Comparison of ENCODE assay signal across 12 cellular contexts in the genomic region with DNA sequence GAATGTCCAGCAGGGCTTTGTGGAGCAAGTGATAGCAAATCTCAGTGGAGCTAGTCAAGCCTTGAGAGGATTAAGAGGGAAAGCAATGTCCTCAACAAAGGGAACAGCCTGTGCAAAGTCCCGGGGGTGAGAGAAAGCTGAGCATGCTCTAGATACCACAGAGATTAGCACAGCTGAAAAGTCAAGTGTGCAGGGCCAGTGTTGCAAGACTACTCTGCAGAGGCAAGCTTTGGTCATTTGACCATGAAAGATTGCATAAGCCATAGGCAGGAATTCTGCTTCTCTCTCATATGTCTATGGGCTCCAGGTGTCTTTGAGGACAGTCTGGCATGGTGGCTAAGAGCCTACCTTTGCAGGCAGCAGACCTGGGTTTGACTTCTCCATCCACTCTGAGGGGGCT.
DNase-seq lines count a peak whose midpoint lies in the region; ATAC-seq and TF ChIP-seq lines count a peak whose summit lies in the region.
"Had no signal": no experiment of that assay in that cellular context is flagged by ENCODE, and none has a peak within 500 bp of the region (broad histone marks: within the 10 kb centered on the region; RNA-seq: fewer than 3 reads in every experiment).

No MANE protein-coding gene starts in this region.

- H3K14ac ChIP-seq in mesenchymal stem cell (ENCODE audit: low read length in 2 of 2), result no peak overlapping the region

- no peak overlapping the region for H2BK15ac ChIP-seq in mesenchymal stem cell (ENCODE audit: low read depth, poor library complexity, severe bottlenecking)

- CTCF ChIA-PET in Caco-2 (lab: Charles Lee), result no interaction called here

- H2BK12ac ChIP-seq in mesenchymal stem cell (ENCODE audit: low read length in 2 of 2), result peak overlapping the region in 1 of 2 experiments; percentile 18

- H3K4me1 Mint-ChIP-seq in Caco-2 (ENCODE audit: low read depth, unreplicated experiment), result no peaks in the 10 kb centered on the region

- H3K9me3 Mint-ChIP-seq in Caco-2 (ENCODE audit: unreplicated experiment), result no peaks in the 10 kb centered on the region
- H3K9me3 Mint-ChIP-seq: central memory CD8-positive, alpha-beta T cell had no signal

- no peaks in the 10 kb centered on the region for H3K36me3 Mint-ChIP-seq in Caco-2 (ENCODE audit: insufficient read depth, unreplicated experiment)
- H3K36me3 Mint-ChIP-seq: CD4-positive, alpha-beta memory T cell had no signal

- no peak overlapping the region for H3K23ac ChIP-seq in mesenchymal stem cell (ENCODE audit: low read length in 2 of 2)

- no peak overlapping the region for H4K8ac ChIP-seq in mesenchymal stem cell (ENCODE audit: low read length)

- no peak overlapping the region for H2BK5ac ChIP-seq in mesenchymal stem cell (ENCODE audit: low read depth, low read length, poor library complexity, severe bottlenecking)

- H2AK5ac ChIP-seq in mesenchymal stem cell (ENCODE audit: low read length, severe bottlenecking), result no peak overlapping the region

- WGBS in mesenchymal stem cell, result 44% methylated on average over 1 of the region's 1 CpG

- no peak overlapping the region for H4K91ac ChIP-seq in mesenchymal stem cell (ENCODE audit: low read length)

- no peak overlapping the region for H2BK120ac ChIP-seq in mesenchymal stem cell (ENCODE audit: low read depth, low read length)

- H3K36me3 ChIP-seq in Caco-2 (ENCODE audit: control insufficient read depth, insufficient read depth, low read length), result no peaks in the 10 kb centered on the region
- no peaks in the 10 kb centered on the region for H3K36me3 ChIP-seq in mesenchymal stem cell (ENCODE audit: control insufficient read depth in 1 of 2, insufficient read depth in 2 of 2, low read depth in 1 of 2, low read length in 2 of 2)

- no peaks in the 10 kb centered on the region for H3K4me1 ChIP-seq in Caco-2
- H3K4me1 ChIP-seq in mesenchymal stem cell (ENCODE audit: control insufficient read depth, insufficient read depth, low read depth, low read length), result peaks cover 3% of the 10 kb centered on the region

- no peak overlapping the region for H3K4me3 Mint-ChIP-seq in Caco-2 (ENCODE audit: unreplicated experiment)
- H3K4me3 Mint-ChIP-seq: CD4-positive, alpha-beta memory T cell; central memory CD8-positive, alpha-beta T cell had no signal

- H3K27ac Mint-ChIP-seq in Caco-2 (ENCODE audit: unreplicated experiment), result no peak overlapping the region
- H3K27ac Mint-ChIP-seq: CD4-positive, alpha-beta memory T cell had no signal

- no peak overlapping the region for H2AFZ ChIP-seq in mesenchymal stem cell (ENCODE audit: low read depth, low read length)

- intact Hi-C loops in Caco-2 (cut with micrococcal nuclease; ENCODE audit: unreplicated experiment), result no loop called here
- intact Hi-C loops in head of caudate nucleus (cut with DNase I), result no loop called here

- peak; percentile 24 to 37 for DNase-seq in Caco-2
- peak; percentile 25 for DNase-seq in LHCN-M2 (ENCODE audit: low read depth)
- peak; percentile 53 for DNase-seq in epithelial cell of proximal tubule (ENCODE audit: low read depth)
- peak; percentile 77 for DNase-seq in mesenchymal stem cell
- no peak for DNase-seq in head of caudate nucleus
- no peak for DNase-seq in SHP77 treated with DMSO at 0.1 percent for 48 hours (lab: John Stamatoyannopoulos, UW)
- no peak for DNase-seq in cerebellar nuclear complex (lab: John Stamatoyannopoulos, UW)
- DNase-seq: CD4-positive, alpha-beta memory T cell; erythroblast; T1000 had no signal

- H3K4me3 ChIP-seq in Caco-2 (ENCODE audit: low read depth, low read length), result no peak overlapping the region
- H3K4me3 ChIP-seq in epithelial cell of proximal tubule (ENCODE audit: low read depth, low read length), result no peak overlapping the region
- H3K4me3 ChIP-seq in mesenchymal stem cell (ENCODE audit: insufficient read depth in 1 of 2, low read depth in 1 of 2, low read length in 2 of 2), result no peak overlapping the region

- H3K27ac ChIP-seq in mesenchymal stem cell (ENCODE audit: low read length, poor library complexity, severe bottlenecking), result no peak overlapping the region

- TF ChIP-seq CTCF in Caco-2 (IDR thresholded peaks at IDR 0.05; ENCODE audit: insufficient read depth in 1 of 2, low read depth in 1 of 2, low read length in 1 of 2, severe bottlenecking in 1 of 2, unreplicated experiment in 1 of 2) (no peak), epithelial cell of proximal tubule (conservative IDR thresholded peaks at IDR 0.05; ENCODE audit: low read depth, low read length) (no peak)

- H3K9ac ChIP-seq in mesenchymal stem cell (ENCODE audit: low read length), result no peak overlapping the region

- POLR2A ChIA-PET in Caco-2 (lab: Charles Lee), result no interaction called here

- no TSS peak for BruUV-seq in Caco-2 (replicated peaks; lab: Mats Ljungman, UMichigan)

- H3K18ac ChIP-seq in mesenchymal stem cell (ENCODE audit: low read depth in 1 of 2, low read length in 2 of 2), result no peak overlapping the region

- H3K9me3 ChIP-seq in Caco-2, result no peaks in the 10 kb centered on the region
- H3K9me3 ChIP-seq in mesenchymal stem cell (ENCODE audit: control insufficient read depth, low read length), result no peaks in the 10 kb centered on the region

- H3K4me2 ChIP-seq in mesenchymal stem cell (ENCODE audit: low read length, poor library complexity, severe bottlenecking), result no peak overlapping the region

- H3K79me1 ChIP-seq in mesenchymal stem cell (replicated peaks; ENCODE audit: low read length, poor library complexity, severe bottlenecking), result no peaks in the 10 kb centered on the region

- H3K4ac ChIP-seq in mesenchymal stem cell (ENCODE audit: low read depth in 1 of 2, low read length in 2 of 2), result no peak overlapping the region

- no peaks in the 10 kb centered on the region for H3K27me3 ChIP-seq in Caco-2 (replicated peaks; ENCODE audit: control insufficient read depth, insufficient read depth, low read length)
- no peaks in the 10 kb centered on the region for H3K27me3 ChIP-seq in mesenchymal stem cell (ENCODE audit: control insufficient read depth in 1 of 2, insufficient read depth in 1 of 2, low read length in 2 of 2)

- no peak for ATAC-seq in HG03354 (IDR thresholded peaks at IDR 0.05; ENCODE audit: poor library complexity, severe bottlenecking, unreplicated experiment)

- no peaks in the 10 kb centered on the region for H3K27me3 Mint-ChIP-seq in Caco-2 (ENCODE audit: insufficient read depth, unreplicated experiment)
- H3K27me3 Mint-ChIP-seq: CD4-positive, alpha-beta memory T cell; central memory CD8-positive, alpha-beta T cell had no signal

Comparison
In these comparisons a context has a peak if more than half of its experiments do, and no peak if none do; other contexts are left out.
1. DNase-seq: peak in Caco-2 (2 of 2), LHCN-M2 (single experiment), epithelial cell of proximal tubule (single experiment) and mesenchymal stem cell (single experiment); none in head of caudate nucleus (0 of 42), SHP77 treated with DMSO at 0.1 percent for 48 hours (single experiment) and cerebellar nuclear complex (0 of 2).